In the genomic region with DNA sequence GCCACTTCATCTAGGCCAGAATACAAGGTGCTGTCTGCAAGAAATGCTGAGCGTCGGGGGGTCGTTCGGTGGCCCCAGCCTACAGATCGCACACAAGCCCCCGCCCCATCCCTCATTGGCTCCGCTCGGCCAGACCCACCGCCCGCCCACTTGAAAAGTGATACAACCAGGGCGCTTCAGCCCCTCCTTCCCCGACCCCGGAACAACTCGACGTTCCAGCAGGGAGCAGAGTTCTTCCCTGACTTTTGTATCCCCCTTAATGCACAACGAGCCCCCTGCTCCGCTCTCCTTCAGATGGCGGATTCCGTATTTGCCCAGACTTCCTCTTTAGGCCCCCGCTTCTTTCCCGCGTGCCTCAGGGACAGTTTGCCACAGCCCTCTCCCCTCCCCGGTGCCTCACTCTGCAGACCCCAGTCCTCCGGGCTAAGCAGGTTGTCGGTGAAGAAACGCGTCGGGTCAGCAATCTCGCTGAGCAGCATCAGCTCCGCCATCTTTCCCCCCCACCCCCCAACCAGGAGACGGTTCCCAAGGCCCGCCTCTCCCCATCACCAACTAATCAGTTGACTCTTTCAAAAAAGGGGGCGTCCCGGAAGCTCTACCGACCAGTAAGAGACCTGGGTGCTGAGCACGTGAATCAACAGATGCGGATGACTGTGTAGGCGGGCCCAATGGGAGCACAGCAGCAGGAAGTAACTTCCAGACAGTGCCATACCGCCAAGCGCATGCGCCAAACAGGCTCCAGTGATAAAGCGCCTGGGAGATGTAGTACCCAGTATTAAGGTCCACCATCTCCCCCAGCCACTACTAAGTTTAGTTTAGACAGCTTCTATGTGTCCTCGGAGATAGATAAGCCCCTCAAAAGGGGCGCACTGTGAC, we compare ENCODE assay signal across 8 cellular contexts.
DNase-seq lines count a peak whose midpoint lies in the region; ATAC-seq lines count a peak whose summit lies in the region.

ATF6B (minus strand) TSS at position 530 of the 876 bp plus-strand sequence; CDS start at position 491, 39 bp downstream.

- H3K4me2 ChIP-seq in BLaER1 treated with 17β-estradiol and CSF1 and Interleukin-3, amounts not matched to agents 10 nM and 100 nM = peak within 1 kb of the TSS; percentile 91 to 99 (median 97)

- peak; percentile 100 for DNase-seq in NCI-H748 (lab: John Stamatoyannopoulos, UW; ENCODE audit: unreplicated experiment)
- peak; percentile 95 for DNase-seq in activated CD4-positive, alpha-beta T cell treated with anti-CD3 and anti-CD28 coated beads, Interleukin-2, amount 50 U/mL, for 1 hour
- DNase-seq in dedifferentiated amniotic fluid mesenchymal stem cell (ENCODE audit: extremely low spot score) = peak; percentile 100
- DNase-seq in left kidney (ENCODE audit: low read depth, low spot score) = peak; percentile 100
- DNase-seq in stimulated activated CD4-positive, alpha-beta T cell treated with anti-CD3 and anti-CD28 coated beads, Interleukin-2, amount 100 ng/mL, for 24 hours = peak; percentile 95 to 98

- peaks cover 0 to 15% (median 5%) of the 10 kb centered on the region in 11 experiments; a peak in 10 of 22 replicates for H4K20me1 ChIP-seq in BLaER1 treated with 17β-estradiol and CSF1 and Interleukin-3, amounts not matched to agents 10 nM and 100 nM

- ATAC-seq in GM19351 (IDR thresholded peaks at IDR 0.05; ENCODE audit: unreplicated experiment) = peak; percentile 89
- peak; percentile 80 for ATAC-seq in HG03521 (IDR thresholded peaks at IDR 0.05; ENCODE audit: unreplicated experiment)

- peaks cover 34 to 41% (median 39%) of the 10 kb centered on the region in 11 experiments for H3K36me3 ChIP-seq in BLaER1 treated with 17β-estradiol and CSF1 and Interleukin-3, amounts not matched to agents 10 nM and 100 nM

- H3K27me3 ChIP-seq in BLaER1 treated with 17β-estradiol and CSF1 and Interleukin-3, amounts not matched to agents 10 nM and 100 nM = no peaks in the 10 kb centered on the region

- peak within 1 kb of the TSS; percentile 82 to 93 (median 91) for H3K27ac ChIP-seq in BLaER1 treated with 17β-estradiol and CSF1 and Interleukin-3, amounts not matched to agents 10 nM and 100 nM

- no peaks in the 10 kb centered on the region for H3K9me3 ChIP-seq in BLaER1 treated with 17β-estradiol and CSF1 and Interleukin-3, amounts not matched to agents 10 nM and 100 nM (replicated peaks in 1 of 11)

- H3K9ac ChIP-seq in BLaER1 treated with 17β-estradiol and CSF1 and Interleukin-3, amounts not matched to agents 10 nM and 100 nM = peak within 1 kb of the TSS; percentile 89 to 96 (median 92)

- H3K4me1 ChIP-seq in BLaER1 treated with 17β-estradiol and CSF1 and Interleukin-3, amounts not matched to agents 10 nM and 100 nM = peaks cover 34 to 49% (median 39%) of the 10 kb centered on the region in 10 experiments

- H3K4me3 ChIP-seq in BLaER1 treated with 17β-estradiol and CSF1 and Interleukin-3, amounts not matched to agents 10 nM and 100 nM = peak within 1 kb of the TSS; percentile 80 to 99 (median 96)

Comparison
In these comparisons a context has a peak if more than half of its experiments do, and no peak if none do; other contexts are left out.
1. Peak in every context shown above with its lines: DNase-seq, ATAC-seq, H3K4me3 ChIP-seq and H3K27ac ChIP-seq.